Comparison of ENCODE assay signal across 8 cellular contexts in the genomic region with DNA sequence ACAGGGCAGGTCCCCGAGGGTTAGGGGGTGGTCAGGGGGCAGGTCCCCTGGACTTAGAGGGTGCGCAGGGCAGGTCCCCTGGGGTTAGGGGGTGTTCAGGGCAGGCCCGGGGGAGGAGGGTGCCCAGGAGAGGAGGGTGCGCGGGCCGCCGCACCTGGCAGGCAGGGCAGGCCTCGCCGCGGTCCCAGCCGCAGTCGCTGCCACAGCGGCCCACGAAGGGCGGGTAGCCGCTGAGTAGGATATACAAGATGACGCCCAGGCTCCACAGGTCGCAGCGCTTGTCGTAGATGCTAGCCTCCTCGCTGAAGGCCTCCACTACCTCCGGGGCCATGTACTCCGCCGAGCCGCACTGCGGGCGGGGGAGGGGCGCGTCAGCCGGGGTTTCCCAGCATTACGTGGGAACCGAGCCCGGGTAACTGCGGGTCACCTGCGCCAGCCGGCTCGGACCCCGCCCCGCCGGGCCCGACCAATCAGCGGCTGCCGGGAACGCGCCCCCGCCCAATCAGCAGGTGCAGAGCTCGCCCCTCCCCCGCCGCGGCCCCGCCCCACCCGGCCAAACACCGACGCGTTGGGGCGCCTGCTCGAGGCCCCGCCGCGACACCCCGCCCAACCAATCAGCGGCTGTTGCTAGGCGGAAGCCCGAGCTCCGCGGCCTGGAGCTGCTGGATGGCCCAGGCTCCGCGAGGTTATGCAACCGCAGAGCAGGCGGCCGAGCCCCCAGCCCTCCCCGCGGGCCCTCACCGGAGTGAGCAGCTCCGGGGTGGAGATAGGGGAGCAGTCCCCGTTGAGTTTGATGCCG.
DNase-seq lines count a peak whose midpoint lies in the region; ATAC-seq and TF ChIP-seq lines count a peak whose summit lies in the region.

No MANE protein-coding gene starts in this region.

- peak; percentile 76 for ATAC-seq in GM19463 (IDR thresholded peaks at IDR 0.05; ENCODE audit: unreplicated experiment)

- peak; percentile 88 to 98 for DNase-seq in HL-60 (ENCODE audit: low read depth in 1 of 2, low spot score in 1 of 2)
- peak; percentile 91 to 97 for DNase-seq in NOMO-1 (lab: John Stamatoyannopoulos, UW; ENCODE audit: unreplicated experiment in 2 of 2)
- DNase-seq in activated T-cell treated with anti-CD3 and anti-CD28 coated beads for 4 hours: peak; percentile 99
- DNase-seq in epithelial cell of esophagus (ENCODE audit: low read depth): peak; percentile 98
- peak; percentile 89 for DNase-seq in middle frontal gyrus (ENCODE audit: extremely low spot score, low spot score)
- DNase-seq in stimulated activated CD8-positive, alpha-beta memory T cell treated with anti-CD3 and anti-CD28 coated beads, Interleukin-2, amount 100 ng/mL, for 48 hours (ENCODE audit: low read depth in 2 of 2): peak; percentile 99 to 100

- peak overlapping the region; percentile 18 for H3K4me3 ChIP-seq in HL-60 (replicated peaks; ENCODE audit: insufficient read depth, low read length)
- no peak overlapping the region for H3K4me3 ChIP-seq in epithelial cell of esophagus (ENCODE audit: low read length)

- no peak for TF ChIP-seq CTCF in C4-2B (conservative IDR thresholded peaks at IDR 0.05)
- no peak for TF ChIP-seq CTCF in HL-60 (IDR thresholded peaks at IDR 0.05; ENCODE audit: insufficient read depth, low read length)
- TF ChIP-seq CTCF in epithelial cell of esophagus (IDR thresholded peaks at IDR 0.05; ENCODE audit: insufficient read depth, low read depth, low read length, missing control alignments): no peak

- no peaks in the 10 kb centered on the region for H3K27me3 ChIP-seq in HL-60 (ENCODE audit: insufficient read depth, poor library complexity, severe bottlenecking)

- H3K27ac ChIP-seq in C4-2B: peak overlapping the region; percentile 95
- H3K27ac ChIP-seq in HL-60 (replicated peaks): peak overlapping the region; percentile 71
